1 cellular context compared by ENCODE assay signal in the genomic region with DNA sequence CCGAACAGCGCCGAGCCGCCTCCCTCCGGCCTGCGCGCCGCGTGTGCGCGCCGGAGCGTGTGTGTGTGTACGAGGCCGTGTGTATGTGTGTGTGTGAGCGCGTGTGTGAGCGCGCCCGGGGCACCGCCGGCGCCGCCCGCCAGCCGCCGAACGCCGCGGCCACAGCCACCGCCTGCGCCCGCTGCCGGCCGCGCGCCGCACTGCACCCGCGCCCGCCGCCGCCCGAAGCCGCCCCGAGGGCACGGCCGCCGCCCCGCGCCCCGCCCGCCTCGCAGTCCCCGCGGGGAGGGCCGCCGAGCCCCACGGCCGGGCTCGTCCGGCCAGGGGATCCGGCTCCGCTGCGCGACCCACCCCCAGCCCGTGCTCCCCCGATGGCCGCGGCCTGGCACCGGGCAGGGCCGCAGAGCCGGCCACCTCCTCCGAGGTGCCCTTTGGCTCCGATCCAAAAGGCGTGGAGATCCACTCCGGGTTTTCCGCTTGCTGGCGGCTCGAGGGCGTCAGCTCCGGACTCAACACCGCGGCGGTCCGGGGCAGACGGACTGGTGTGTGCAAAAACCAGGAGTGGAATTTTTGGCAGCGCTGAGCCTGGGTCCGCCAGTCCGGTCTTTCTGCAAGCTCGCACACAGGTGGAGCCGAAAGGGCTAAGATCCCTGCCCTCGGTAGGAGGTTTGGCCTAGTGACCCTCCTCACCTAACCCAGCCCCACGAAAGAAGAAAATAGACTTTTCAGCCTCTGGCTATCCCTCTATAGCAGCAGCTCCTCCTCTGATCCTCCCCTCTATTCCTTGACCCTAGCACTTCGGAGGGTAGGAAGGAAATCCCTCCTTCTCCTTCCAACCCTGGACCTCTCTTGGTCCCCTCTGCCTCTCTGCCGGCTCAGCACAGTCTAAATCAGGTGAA.
TF ChIP-seq lines count a peak whose summit lies in the region.

A gene with protein sequence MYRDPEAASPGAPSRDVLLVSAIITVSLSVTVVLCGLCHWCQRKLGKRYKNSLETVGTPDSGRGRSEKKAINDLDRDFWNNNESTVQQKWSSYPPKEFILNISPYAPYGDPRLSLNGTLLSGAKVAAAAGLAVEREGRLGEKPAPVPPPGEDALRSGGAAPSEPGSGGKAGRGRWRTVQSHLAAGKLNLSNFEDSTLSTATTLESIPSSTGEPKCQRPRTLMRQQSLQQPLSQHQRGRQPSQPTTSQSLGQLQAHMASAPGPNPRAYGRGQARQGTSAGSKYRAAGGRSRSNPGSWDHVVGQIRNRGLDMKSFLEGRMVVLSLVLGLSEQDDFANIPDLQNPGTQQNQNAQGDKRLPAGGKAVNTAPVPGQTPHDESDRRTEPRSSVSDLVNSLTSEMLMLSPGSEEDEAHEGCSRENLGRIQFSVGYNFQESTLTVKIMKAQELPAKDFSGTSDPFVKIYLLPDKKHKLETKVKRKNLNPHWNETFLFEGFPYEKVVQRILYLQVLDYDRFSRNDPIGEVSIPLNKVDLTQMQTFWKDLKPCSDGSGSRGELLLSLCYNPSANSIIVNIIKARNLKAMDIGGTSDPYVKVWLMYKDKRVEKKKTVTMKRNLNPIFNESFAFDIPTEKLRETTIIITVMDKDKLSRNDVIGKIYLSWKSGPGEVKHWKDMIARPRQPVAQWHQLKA (minus strand): TSS at position 47 of the 899 bp plus-strand sequence. CDS start 256 bp downstream, outside the sequence.

TF ChIP-seq in K562, 482 proteins besides CTCF, POLR2A, EP300 and RAD21 (continued from another document and continues in another):
- TF ChIP-seq, protein P1, sequence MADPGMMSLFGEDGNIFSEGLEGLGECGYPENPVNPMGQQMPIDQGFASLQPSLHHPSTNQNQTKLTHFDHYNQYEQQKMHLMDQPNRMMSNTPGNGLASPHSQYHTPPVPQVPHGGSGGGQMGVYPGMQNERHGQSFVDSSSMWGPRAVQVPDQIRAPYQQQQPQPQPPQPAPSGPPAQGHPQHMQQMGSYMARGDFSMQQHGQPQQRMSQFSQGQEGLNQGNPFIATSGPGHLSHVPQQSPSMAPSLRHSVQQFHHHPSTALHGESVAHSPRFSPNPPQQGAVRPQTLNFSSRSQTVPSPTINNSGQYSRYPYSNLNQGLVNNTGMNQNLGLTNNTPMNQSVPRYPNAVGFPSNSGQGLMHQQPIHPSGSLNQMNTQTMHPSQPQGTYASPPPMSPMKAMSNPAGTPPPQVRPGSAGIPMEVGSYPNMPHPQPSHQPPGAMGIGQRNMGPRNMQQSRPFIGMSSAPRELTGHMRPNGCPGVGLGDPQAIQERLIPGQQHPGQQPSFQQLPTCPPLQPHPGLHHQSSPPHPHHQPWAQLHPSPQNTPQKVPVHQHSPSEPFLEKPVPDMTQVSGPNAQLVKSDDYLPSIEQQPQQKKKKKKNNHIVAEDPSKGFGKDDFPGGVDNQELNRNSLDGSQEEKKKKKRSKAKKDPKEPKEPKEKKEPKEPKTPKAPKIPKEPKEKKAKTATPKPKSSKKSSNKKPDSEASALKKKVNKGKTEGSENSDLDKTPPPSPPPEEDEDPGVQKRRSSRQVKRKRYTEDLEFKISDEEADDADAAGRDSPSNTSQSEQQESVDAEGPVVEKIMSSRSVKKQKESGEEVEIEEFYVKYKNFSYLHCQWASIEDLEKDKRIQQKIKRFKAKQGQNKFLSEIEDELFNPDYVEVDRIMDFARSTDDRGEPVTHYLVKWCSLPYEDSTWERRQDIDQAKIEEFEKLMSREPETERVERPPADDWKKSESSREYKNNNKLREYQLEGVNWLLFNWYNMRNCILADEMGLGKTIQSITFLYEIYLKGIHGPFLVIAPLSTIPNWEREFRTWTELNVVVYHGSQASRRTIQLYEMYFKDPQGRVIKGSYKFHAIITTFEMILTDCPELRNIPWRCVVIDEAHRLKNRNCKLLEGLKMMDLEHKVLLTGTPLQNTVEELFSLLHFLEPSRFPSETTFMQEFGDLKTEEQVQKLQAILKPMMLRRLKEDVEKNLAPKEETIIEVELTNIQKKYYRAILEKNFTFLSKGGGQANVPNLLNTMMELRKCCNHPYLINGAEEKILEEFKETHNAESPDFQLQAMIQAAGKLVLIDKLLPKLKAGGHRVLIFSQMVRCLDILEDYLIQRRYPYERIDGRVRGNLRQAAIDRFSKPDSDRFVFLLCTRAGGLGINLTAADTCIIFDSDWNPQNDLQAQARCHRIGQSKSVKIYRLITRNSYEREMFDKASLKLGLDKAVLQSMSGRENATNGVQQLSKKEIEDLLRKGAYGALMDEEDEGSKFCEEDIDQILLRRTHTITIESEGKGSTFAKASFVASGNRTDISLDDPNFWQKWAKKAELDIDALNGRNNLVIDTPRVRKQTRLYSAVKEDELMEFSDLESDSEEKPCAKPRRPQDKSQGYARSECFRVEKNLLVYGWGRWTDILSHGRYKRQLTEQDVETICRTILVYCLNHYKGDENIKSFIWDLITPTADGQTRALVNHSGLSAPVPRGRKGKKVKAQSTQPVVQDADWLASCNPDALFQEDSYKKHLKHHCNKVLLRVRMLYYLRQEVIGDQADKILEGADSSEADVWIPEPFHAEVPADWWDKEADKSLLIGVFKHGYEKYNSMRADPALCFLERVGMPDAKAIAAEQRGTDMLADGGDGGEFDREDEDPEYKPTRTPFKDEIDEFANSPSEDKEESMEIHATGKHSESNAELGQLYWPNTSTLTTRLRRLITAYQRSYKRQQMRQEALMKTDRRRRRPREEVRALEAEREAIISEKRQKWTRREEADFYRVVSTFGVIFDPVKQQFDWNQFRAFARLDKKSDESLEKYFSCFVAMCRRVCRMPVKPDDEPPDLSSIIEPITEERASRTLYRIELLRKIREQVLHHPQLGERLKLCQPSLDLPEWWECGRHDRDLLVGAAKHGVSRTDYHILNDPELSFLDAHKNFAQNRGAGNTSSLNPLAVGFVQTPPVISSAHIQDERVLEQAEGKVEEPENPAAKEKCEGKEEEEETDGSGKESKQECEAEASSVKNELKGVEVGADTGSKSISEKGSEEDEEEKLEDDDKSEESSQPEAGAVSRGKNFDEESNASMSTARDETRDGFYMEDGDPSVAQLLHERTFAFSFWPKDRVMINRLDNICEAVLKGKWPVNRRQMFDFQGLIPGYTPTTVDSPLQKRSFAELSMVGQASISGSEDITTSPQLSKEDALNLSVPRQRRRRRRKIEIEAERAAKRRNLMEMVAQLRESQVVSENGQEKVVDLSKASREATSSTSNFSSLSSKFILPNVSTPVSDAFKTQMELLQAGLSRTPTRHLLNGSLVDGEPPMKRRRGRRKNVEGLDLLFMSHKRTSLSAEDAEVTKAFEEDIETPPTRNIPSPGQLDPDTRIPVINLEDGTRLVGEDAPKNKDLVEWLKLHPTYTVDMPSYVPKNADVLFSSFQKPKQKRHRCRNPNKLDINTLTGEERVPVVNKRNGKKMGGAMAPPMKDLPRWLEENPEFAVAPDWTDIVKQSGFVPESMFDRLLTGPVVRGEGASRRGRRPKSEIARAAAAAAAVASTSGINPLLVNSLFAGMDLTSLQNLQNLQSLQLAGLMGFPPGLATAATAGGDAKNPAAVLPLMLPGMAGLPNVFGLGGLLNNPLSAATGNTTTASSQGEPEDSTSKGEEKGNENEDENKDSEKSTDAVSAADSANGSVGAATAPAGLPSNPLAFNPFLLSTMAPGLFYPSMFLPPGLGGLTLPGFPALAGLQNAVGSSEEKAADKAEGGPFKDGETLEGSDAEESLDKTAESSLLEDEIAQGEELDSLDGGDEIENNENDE (IDR thresholded peaks at IDR 0.05; ENCODE audit: low read depth, low read length): no peak
- TF ChIP-seq, protein P2, sequence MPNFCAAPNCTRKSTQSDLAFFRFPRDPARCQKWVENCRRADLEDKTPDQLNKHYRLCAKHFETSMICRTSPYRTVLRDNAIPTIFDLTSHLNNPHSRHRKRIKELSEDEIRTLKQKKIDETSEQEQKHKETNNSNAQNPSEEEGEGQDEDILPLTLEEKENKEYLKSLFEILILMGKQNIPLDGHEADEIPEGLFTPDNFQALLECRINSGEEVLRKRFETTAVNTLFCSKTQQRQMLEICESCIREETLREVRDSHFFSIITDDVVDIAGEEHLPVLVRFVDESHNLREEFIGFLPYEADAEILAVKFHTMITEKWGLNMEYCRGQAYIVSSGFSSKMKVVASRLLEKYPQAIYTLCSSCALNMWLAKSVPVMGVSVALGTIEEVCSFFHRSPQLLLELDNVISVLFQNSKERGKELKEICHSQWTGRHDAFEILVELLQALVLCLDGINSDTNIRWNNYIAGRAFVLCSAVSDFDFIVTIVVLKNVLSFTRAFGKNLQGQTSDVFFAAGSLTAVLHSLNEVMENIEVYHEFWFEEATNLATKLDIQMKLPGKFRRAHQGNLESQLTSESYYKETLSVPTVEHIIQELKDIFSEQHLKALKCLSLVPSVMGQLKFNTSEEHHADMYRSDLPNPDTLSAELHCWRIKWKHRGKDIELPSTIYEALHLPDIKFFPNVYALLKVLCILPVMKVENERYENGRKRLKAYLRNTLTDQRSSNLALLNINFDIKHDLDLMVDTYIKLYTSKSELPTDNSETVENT (CRISPR knock-in tag; IDR thresholded peaks at IDR 0.05): peak; percentile 72; the same call in 1 of the 2 replicates
- TF ChIP-seq SIN3A (IDR thresholded peaks at IDR 0.05; ENCODE audit: borderline replicate concordance in 2 of 2, control insufficient read depth in 1 of 2, low read depth in 2 of 2, low read length in 2 of 2): no peak
- TF ChIP-seq, protein P3, sequence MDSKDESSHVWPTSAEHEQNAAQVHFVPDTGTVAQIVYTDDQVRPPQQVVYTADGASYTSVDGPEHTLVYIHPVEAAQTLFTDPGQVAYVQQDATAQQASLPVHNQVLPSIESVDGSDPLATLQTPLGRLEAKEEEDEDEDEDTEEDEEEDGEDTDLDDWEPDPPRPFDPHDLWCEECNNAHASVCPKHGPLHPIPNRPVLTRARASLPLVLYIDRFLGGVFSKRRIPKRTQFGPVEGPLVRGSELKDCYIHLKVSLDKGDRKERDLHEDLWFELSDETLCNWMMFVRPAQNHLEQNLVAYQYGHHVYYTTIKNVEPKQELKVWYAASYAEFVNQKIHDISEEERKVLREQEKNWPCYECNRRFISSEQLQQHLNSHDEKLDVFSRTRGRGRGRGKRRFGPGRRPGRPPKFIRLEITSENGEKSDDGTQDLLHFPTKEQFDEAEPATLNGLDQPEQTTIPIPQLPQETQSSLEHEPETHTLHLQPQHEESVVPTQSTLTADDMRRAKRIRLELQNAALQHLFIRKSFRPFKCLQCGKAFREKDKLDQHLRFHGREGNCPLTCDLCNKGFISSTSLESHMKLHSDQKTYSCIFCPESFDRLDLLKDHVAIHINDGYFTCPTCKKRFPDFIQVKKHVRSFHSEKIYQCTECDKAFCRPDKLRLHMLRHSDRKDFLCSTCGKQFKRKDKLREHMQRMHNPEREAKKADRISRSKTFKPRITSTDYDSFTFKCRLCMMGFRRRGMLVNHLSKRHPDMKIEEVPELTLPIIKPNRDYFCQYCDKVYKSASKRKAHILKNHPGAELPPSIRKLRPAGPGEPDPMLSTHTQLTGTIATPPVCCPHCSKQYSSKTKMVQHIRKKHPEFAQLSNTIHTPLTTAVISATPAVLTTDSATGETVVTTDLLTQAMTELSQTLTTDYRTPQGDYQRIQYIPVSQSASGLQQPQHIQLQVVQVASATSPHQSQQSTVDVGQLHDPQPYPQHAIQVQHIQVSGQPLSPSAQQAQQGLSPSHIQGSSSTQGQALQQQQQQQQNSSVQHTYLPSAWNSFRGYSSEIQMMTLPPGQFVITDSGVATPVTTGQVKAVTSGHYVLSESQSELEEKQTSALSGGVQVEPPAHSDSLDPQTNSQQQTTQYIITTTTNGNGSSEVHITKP (IDR thresholded peaks at IDR 0.05; ENCODE audit: partially characterized antibody): no peak
- TF ChIP-seq U2AF2 (optimal IDR thresholded peaks at IDR 0.05; ENCODE audit: low read depth, low read length): no peak
- peak; percentile 80 for TF ChIP-seq ERF (CRISPR knock-in tag; IDR thresholded peaks at IDR 0.05)
- TF ChIP-seq CCNT2 (IDR thresholded peaks at IDR 0.05; ENCODE audit: borderline replicate concordance, extremely low read depth, insufficient read length, low read depth, low read length): peak; percentile 46
- TF ChIP-seq, protein P4, sequence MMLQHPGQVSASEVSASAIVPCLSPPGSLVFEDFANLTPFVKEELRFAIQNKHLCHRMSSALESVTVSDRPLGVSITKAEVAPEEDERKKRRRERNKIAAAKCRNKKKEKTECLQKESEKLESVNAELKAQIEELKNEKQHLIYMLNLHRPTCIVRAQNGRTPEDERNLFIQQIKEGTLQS (IDR thresholded peaks at IDR 0.05): no peak
- TF ChIP-seq, protein P4 (CRISPR knock-in tag; conservative IDR thresholded peaks at IDR 0.05): no peak
- TF ChIP-seq SAFB2 (IDR thresholded peaks at IDR 0.05; ENCODE audit: borderline replicate concordance, low read depth, low read length, severe bottlenecking): no peak
- no peak for TF ChIP-seq RFX7 (CRISPR knock-in tag; IDR thresholded peaks at IDR 0.05)
- peak; percentile 90 for TF ChIP-seq SMAD4 (CRISPR knock-in tag; conservative IDR thresholded peaks at IDR 0.05)
- no peak for TF ChIP-seq NFATC3 (IDR thresholded peaks at IDR 0.05)
- TF ChIP-seq, protein P5, sequence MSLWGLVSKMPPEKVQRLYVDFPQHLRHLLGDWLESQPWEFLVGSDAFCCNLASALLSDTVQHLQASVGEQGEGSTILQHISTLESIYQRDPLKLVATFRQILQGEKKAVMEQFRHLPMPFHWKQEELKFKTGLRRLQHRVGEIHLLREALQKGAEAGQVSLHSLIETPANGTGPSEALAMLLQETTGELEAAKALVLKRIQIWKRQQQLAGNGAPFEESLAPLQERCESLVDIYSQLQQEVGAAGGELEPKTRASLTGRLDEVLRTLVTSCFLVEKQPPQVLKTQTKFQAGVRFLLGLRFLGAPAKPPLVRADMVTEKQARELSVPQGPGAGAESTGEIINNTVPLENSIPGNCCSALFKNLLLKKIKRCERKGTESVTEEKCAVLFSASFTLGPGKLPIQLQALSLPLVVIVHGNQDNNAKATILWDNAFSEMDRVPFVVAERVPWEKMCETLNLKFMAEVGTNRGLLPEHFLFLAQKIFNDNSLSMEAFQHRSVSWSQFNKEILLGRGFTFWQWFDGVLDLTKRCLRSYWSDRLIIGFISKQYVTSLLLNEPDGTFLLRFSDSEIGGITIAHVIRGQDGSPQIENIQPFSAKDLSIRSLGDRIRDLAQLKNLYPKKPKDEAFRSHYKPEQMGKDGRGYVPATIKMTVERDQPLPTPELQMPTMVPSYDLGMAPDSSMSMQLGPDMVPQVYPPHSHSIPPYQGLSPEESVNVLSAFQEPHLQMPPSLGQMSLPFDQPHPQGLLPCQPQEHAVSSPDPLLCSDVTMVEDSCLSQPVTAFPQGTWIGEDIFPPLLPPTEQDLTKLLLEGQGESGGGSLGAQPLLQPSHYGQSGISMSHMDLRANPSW (CRISPR knock-in tag; IDR thresholded peaks at IDR 0.05): no peak
- no peak for TF ChIP-seq POLR2H (tag; IDR thresholded peaks at IDR 0.05; ENCODE audit: low read depth)
- no peak for TF ChIP-seq ZFPM2 (CRISPR knock-in tag; IDR thresholded peaks at IDR 0.05)
- peak; percentile 84 for TF ChIP-seq GATAD2B (IDR thresholded peaks at IDR 0.05; ENCODE audit: borderline replicate concordance)
- peak; percentile 99 for TF ChIP-seq XRCC5 (IDR thresholded peaks at IDR 0.05; ENCODE audit: low read depth, low read length)
- TF ChIP-seq ZNF668 (CRISPR knock-in tag; IDR thresholded peaks at IDR 0.05): no peak
- no peak for TF ChIP-seq TRIM28 (IDR thresholded peaks at IDR 0.05)
- TF ChIP-seq ZNF644 (tag; IDR thresholded peaks at IDR 0.05; ENCODE audit: low read depth): no peak
- no peak for TF ChIP-seq MTF1 (CRISPR knock-in tag; IDR thresholded peaks at IDR 0.05; ENCODE audit: borderline replicate concordance)
- TF ChIP-seq KLF10 (CRISPR knock-in tag; IDR thresholded peaks at IDR 0.05): no peak
- TF ChIP-seq HIVEP1 (CRISPR knock-in tag; IDR thresholded peaks at IDR 0.05): no peak
- no peak for TF ChIP-seq HNRNPK (IDR thresholded peaks at IDR 0.05; ENCODE audit: low read depth, low read length, poor library complexity, severe bottlenecking)
